Comparison of ENCODE assay signal across 8 cellular contexts in genomic region chr3:183428140-183429023, GRCh38. TPM values are rescaled to one million over a fixed set of nuclear protein-coding genes. Genes with fewer than 3 reads are reported as not detected.
A peak's percentile ranks its signal among the peaks of the same experiment; 100 is the strongest.
DNase-seq lines count a peak whose midpoint lies in the region; ATAC-seq lines count a peak whose summit lies in the region.

Gene MCF2L2, minus strand, starts transcription at chr3:183428619. Its CDS starts 642 bp downstream, at chr3:183427977.

- peak within 1 kb of the TSS; percentile 78 for H3K4me3 ChIP-seq in ectodermal cell (ENCODE audit: insufficient read depth, low read depth, low read length)

- DNase-seq in NCI-H2196 treated with DMSO at 0.1 percent for 48 hours (lab: John Stamatoyannopoulos, UW; ENCODE audit: unreplicated experiment) (peak; percentile 58), medulla oblongata (ENCODE audit: extremely low spot score) (peak; percentile 79), MV-4-11 (lab: John Stamatoyannopoulos, UW) (no peak)
- peak; percentile 87 for DNase-seq in activated CD4-positive, alpha-beta memory T cell treated with anti-CD3 and anti-CD28 coated beads, Interleukin-2, amount 10 ng/mL, durations not matched to agents 7 days and 5 days
- peak; percentile 61 to 77 (median 71) for DNase-seq in stimulated activated CD4-positive, alpha-beta T cell treated with anti-CD3 and anti-CD28 coated beads, TNF-alpha, amount 100 ng/mL, for 48 hours (ENCODE audit: low read depth in 3 of 3)

- POLR2A ChIA-PET in activated CD4-positive, alpha-beta memory T cell treated with anti-CD3 and anti-CD28 coated beads, Interleukin-2, amount 10 ng/mL, durations not matched to agents 7 days and 5 days (lab: Charles Lee): interaction anchor here (0.7 to 2.6 kb wide), 14 partner anchors 8 to 456 kb away, joined by 3 to 36 read pairs (median 5); partner anchors contain the start of genes PARL and YEATS2

- peaks cover 23% of the 10 kb centered on the region for H3K27me3 ChIP-seq in ectodermal cell (ENCODE audit: control insufficient read depth, insufficient read depth, low read length, poor library complexity, severe bottlenecking)

- H3K4me1 Mint-ChIP-seq in activated CD4-positive, alpha-beta memory T cell treated with anti-CD3 and anti-CD28 coated beads, Interleukin-2, amount 10 ng/mL, durations not matched to agents 7 days and 5 days: peaks cover 57% of the 10 kb centered on the region

- no peaks in the 10 kb centered on the region for H3K9me3 ChIP-seq in ectodermal cell (ENCODE audit: control insufficient read depth, low read length)

- ATAC-seq in GM18498 (IDR thresholded peaks at IDR 0.05; ENCODE audit: unreplicated experiment) (peak; percentile 74), HG02938 (IDR thresholded peaks at IDR 0.05; ENCODE audit: unreplicated experiment) (peak; percentile 75)

- H3K4me1 ChIP-seq in ectodermal cell (ENCODE audit: control insufficient read depth, insufficient read depth, low read length): peaks cover 15% of the 10 kb centered on the region

- H3K9me3 Mint-ChIP-seq in activated CD4-positive, alpha-beta memory T cell treated with anti-CD3 and anti-CD28 coated beads, Interleukin-2, amount 10 ng/mL, durations not matched to agents 7 days and 5 days: peaks cover under 1% of the 10 kb centered on the region

- H3K36me3 Mint-ChIP-seq in activated CD4-positive, alpha-beta memory T cell treated with anti-CD3 and anti-CD28 coated beads, Interleukin-2, amount 10 ng/mL, durations not matched to agents 7 days and 5 days (ENCODE audit: low read depth): peaks cover 10% of the 10 kb centered on the region

- peak within 1 kb of the TSS; percentile 72 for H3K27ac Mint-ChIP-seq in activated CD4-positive, alpha-beta memory T cell treated with anti-CD3 and anti-CD28 coated beads, Interleukin-2, amount 10 ng/mL, durations not matched to agents 7 days and 5 days

- 0 to 1% methylated on average over 98 of the region's 98 CpGs for WGBS in ectodermal cell, 2 experiments

- no peak within 1 kb of the TSS for H3K27ac ChIP-seq in ectodermal cell (ENCODE audit: insufficient read depth, low read depth, low read length, poor library complexity, severe bottlenecking)

- peaks cover 2% of the 10 kb centered on the region for H3K27me3 Mint-ChIP-seq in activated CD4-positive, alpha-beta memory T cell treated with anti-CD3 and anti-CD28 coated beads, Interleukin-2, amount 10 ng/mL, durations not matched to agents 7 days and 5 days

- CTCF ChIA-PET in activated CD4-positive, alpha-beta memory T cell treated with anti-CD3 and anti-CD28 coated beads, Interleukin-2, amount 10 ng/mL, durations not matched to agents 7 days and 5 days (lab: Charles Lee): interaction anchor here (1.0 to 2.1 kb wide), 8 partner anchors 10 to 361 kb away, joined by 3 to 11 read pairs (median 4); no protein-coding TSS in a partner anchor

- no peaks in the 10 kb centered on the region for H3K36me3 ChIP-seq in ectodermal cell (ENCODE audit: control insufficient read depth, insufficient read depth, low read length)

- peak within 1 kb of the TSS; percentile 77 for H3K4me3 Mint-ChIP-seq in activated CD4-positive, alpha-beta memory T cell treated with anti-CD3 and anti-CD28 coated beads, Interleukin-2, amount 10 ng/mL, durations not matched to agents 7 days and 5 days

RNA-seq across cellular contexts. Expression of gene MCF2L2, which starts in this region (rescaled TPM):
- 1 to 10 TPM; 6.6 to 7.0 TPM for total RNA-seq in activated CD4-positive, alpha-beta memory T cell treated with anti-CD3 and anti-CD28 coated beads, Interleukin-2, amount 10 ng/mL, durations not matched to agents 7 days and 5 days
- polyA plus RNA-seq in ectodermal cell (2013, experiment 1 of 4): 9.4 TPM
- 9.4 TPM for polyA plus RNA-seq in ectodermal cell (2013, experiment 2 of 4)
- 7.2 TPM for polyA plus RNA-seq in ectodermal cell (2013, experiment 3 of 4)
- polyA plus RNA-seq in ectodermal cell (2013, experiment 4 of 4): 6.8 TPM
